1 cellular context compared by ENCODE assay signal in the genomic region with DNA sequence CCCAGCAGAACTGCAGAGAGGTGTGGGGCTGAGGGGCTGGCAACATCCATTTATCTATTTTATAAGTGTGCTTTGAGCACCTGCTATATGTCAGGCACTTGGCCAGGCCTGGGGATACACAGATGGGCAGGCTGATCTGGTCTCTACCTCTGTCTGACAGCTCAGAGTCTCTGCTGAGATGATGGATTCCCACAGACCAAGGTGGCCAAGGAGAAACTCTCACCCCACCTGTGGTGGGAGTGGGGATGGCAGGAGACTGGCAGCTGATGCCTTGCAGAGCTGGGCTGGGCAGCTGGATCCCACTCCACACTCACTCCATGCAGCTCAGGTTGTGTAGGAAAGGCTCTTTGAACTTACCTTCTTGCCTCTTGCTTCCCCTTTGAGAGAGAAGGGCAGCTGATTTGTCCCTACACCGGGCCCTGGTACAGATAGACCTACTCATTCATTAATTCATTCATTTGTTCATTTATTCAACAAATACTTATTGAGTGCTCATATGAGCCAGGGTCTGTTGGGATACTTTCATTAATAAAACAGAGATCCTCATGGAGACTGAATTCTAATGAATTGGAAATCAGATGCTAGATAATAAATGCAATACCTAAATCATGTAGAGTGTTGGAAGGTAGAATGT.
TF ChIP-seq lines count a peak whose summit lies in the region.

No MANE protein-coding gene starts in this region.

TF ChIP-seq in GM12878, 131 proteins besides CTCF, POLR2A, EP300 and RAD21:
- TF ChIP-seq HCFC1 (IDR thresholded peaks at IDR 0.05; ENCODE audit: low read length) (no peak), ZNF24 (IDR thresholded peaks at IDR 0.05) (peak; percentile 78), POU2F2 (IDR thresholded peaks at IDR 0.05; ENCODE audit: borderline replicate concordance, low read depth, low read length) (no peak), CBFB (IDR thresholded peaks at IDR 0.05; ENCODE audit: low read depth) (no peak)
